ENCODE assay signal across 8 cellular contexts in the genomic region with DNA sequence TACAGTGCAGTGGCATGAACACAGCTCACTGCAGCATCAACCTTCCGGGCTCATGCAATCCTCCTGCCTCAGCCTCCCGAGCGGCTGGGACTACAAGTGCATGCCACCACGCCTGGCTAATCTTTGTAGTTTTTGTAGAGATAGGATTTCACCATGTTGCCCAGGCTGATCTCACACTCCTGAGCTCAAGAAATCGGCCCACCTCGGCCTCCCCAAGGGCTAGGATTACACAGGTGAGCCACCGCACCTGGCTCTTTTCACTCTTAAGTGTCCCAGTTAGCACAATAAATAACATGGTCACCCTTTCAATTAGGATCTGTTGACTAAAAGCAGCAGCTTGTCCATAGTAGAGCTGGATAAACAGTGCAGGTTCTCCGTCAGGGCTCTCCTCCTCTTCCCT. TPM values are rescaled to one million over a fixed set of nuclear protein-coding genes. Genes with fewer than 3 reads are reported as not detected.
DNase-seq lines count a peak whose midpoint lies in the region; ATAC-seq and TF ChIP-seq lines count a peak whose summit lies in the region.
"Had no signal": no experiment of that assay in that cellular context is flagged by ENCODE, and none has a peak within 500 bp of the region (broad histone marks: within the 10 kb centered on the region; RNA-seq: fewer than 3 reads in every experiment).

No MANE protein-coding gene starts in this region.

- H3K79me2 ChIP-seq in GM23338 (replicated peaks; ENCODE audit: insufficient read depth) (peaks cover 61% of the 10 kb centered on the region), osteoblast (ENCODE audit: insufficient read depth, low read length) (peaks cover 64% of the 10 kb centered on the region)

- DNase-seq in GM23338 (ENCODE audit: low spot score), result no peak
- peak; percentile 19 for DNase-seq in NCI-H2196 treated with DMSO at 0.1 percent for 48 hours (lab: John Stamatoyannopoulos, UW; ENCODE audit: unreplicated experiment)
- DNase-seq in choroid plexus epithelial cell (ENCODE audit: low read depth), result no peak
- no peak for DNase-seq in osteoblast (ENCODE audit: insufficient read length, low spot score, missing footprints)
- no peak for DNase-seq in adrenal gland
- DNase-seq: midbrain had no signal

- H3K27ac Mint-ChIP-seq in GM23338, result no peak overlapping the region; the same call in 1 of the 2 replicates

- peaks cover 26% of the 10 kb centered on the region for H4K20me1 ChIP-seq in GM23338 (replicated peaks; ENCODE audit: insufficient read depth)
- H4K20me1 ChIP-seq in osteoblast (ENCODE audit: insufficient read depth, low read length), result no peaks in the 10 kb centered on the region

- TF ChIP-seq CTCF in GM23338 (conservative IDR thresholded peaks at IDR 0.05; ENCODE audit: low read depth in 2 of 2) (no peak), choroid plexus epithelial cell (conservative IDR thresholded peaks at IDR 0.05; ENCODE audit: low read depth, low read length) (no peak), osteoblast (IDR thresholded peaks at IDR 0.05; ENCODE audit: extremely low read depth, low read depth, low read length) (no peak), adrenal gland (IDR thresholded peaks at IDR 0.05) (no peak)

- H3K36me3 Mint-ChIP-seq in GM23338 (ENCODE audit: low read depth), result peaks cover 2% of the 10 kb centered on the region; the same call in 1 of the 3 replicates

- WGBS in adrenal gland, 4 donors, result 91 to 95% (median 92%) methylated on average over 8 of the region's 8 CpGs

- H3K4me3 Mint-ChIP-seq in GM23338, result peak overlapping the region; percentile 98

- peaks cover 13% of the 10 kb centered on the region for H3K4me1 Mint-ChIP-seq in GM23338

- H3K27me3 ChIP-seq in GM23338 (ENCODE audit: insufficient read depth) (no peaks in the 10 kb centered on the region), osteoblast (ENCODE audit: insufficient read depth, low read length) (no peaks in the 10 kb centered on the region), adrenal gland (no peaks in the 10 kb centered on the region)

- H3K27me3 Mint-ChIP-seq in GM23338 (ENCODE audit: insufficient read depth, low read depth, poor library complexity), result peaks cover 6% of the 10 kb centered on the region

- no peak for TF ChIP-seq POLR2A in adrenal gland (IDR thresholded peaks at IDR 0.05)

- H3K4me3 ChIP-seq in GM23338 (peak overlapping the region; percentile 89), choroid plexus epithelial cell (ENCODE audit: low read depth, low read length) (peak overlapping the region; percentile 17), osteoblast (ENCODE audit: insufficient read depth, low read length) (peak overlapping the region; percentile 99), adrenal gland (peak overlapping the region in 1 of 4 donors; percentile 80)

- H2AFZ ChIP-seq in GM23338 (no peak overlapping the region), osteoblast (ENCODE audit: low read length) (no peak overlapping the region)

- H3K36me3 ChIP-seq in GM23338 (ENCODE audit: insufficient read depth) (no peaks in the 10 kb centered on the region; the same call in 1 of the 2 replicates), osteoblast (ENCODE audit: insufficient read depth, low read length) (no peaks in the 10 kb centered on the region), adrenal gland (replicated peaks in 1 of 2) (no peaks in the 10 kb centered on the region)

- H3K4me1 ChIP-seq in GM23338 (ENCODE audit: insufficient read depth), result peaks cover 10% of the 10 kb centered on the region
- peaks cover 10% of the 10 kb centered on the region for H3K4me1 ChIP-seq in osteoblast (ENCODE audit: insufficient read depth, low read length)
- H3K4me1 ChIP-seq in adrenal gland (replicated peaks in 1 of 2), result peaks cover 8 to 14% of the 10 kb centered on the region in 2 donors

- 0 out of 2 replicates have a peak, but pooled peaks cover 3% of the 10 kb centered on the region for H3F3A ChIP-seq in GM23338 (replicated peaks; ENCODE audit: low read depth)

- intact Hi-C loops in adrenal gland (cut with DNase I), result no loop called here

- H3K9me3 Mint-ChIP-seq in GM23338, result no peaks in the 10 kb centered on the region

- H3K9me2 ChIP-seq in GM23338 (ENCODE audit: insufficient read depth), result no peaks in the 10 kb centered on the region

- H3K4me2 ChIP-seq in GM23338 (peak overlapping the region; percentile 93), osteoblast (ENCODE audit: insufficient read depth, low read length) (peak overlapping the region; percentile 96)

- ATAC-seq in GM23338 (no peak), GM21381 (IDR thresholded peaks at IDR 0.05; ENCODE audit: unreplicated experiment) (no peak), GM19395 (IDR thresholded peaks at IDR 0.05; ENCODE audit: unreplicated experiment) (no peak)

- no peak overlapping the region for H3K27ac ChIP-seq in GM23338 (ENCODE audit: low read depth)
- H3K27ac ChIP-seq in osteoblast (ENCODE audit: low read depth, low read length), result no peak overlapping the region
- H3K27ac ChIP-seq in adrenal gland, result no peak overlapping the region

- H3K9me3 ChIP-seq in osteoblast (ENCODE audit: low read depth, low read length) (no peaks in the 10 kb centered on the region), adrenal gland (replicated peaks in 1 of 3) (no peaks in the 10 kb centered on the region)

TF ChIP-seq in GM23338, 12 proteins besides CTCF, POLR2A, EP300 and RAD21:
- TF ChIP-seq JUNB (IDR thresholded peaks at IDR 0.05; ENCODE audit: unreplicated experiment) (no peak), ZNF331 (CRISPR knock-in tag; IDR thresholded peaks at IDR 0.05; ENCODE audit: low read depth) (no peak)

RNA-seq across cellular contexts. Expression of a gene that starts 1.4 kb away (rescaled TPM):
- total RNA-seq in GM23338 (2014; rRNA removed; shearing (Covaris generic)), result 65.7 and 74.1 TPM in 2 replicates
- polyA plus RNA-seq in GM23338 (2016; fragmentation: Nextera tagmentation; extraction: Ambion mirVana), result 46.1 and 50.7 TPM in 2 replicates
- 52.2 and 59.7 TPM in 2 replicates for total RNA-seq in osteoblast
- total RNA-seq in adrenal gland, result 10 to 100 TPM; 28.7 to 53.0 (median 42.5) TPM
- 10 to 100 TPM; 26.0 to 41.9 (median 40.8) TPM for polyA plus RNA-seq in adrenal gland
